In the genomic region with DNA sequence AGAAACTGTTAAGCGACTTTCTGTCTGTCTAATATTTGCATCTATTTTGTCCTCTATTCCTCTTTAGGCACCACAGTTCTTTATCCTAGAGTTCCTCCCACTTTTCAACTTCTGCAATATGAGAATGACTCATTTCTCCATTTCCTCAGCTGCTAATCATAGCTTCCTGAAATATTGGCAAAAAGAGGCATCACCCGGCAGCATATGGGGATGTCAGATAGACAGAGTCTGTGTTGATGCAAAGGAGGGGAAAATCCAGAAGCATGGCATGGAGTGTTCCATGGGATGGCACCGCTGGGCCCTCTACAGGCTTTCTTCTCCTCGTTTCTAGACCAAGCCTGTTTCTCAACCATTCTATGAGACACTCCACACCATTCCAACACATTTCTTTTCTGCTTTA, we compare ENCODE assay signal across 2 cellular contexts.
TF ChIP-seq lines count a peak whose summit lies in the region.

No MANE protein-coding gene starts in this region.

TF ChIP-seq in GM12878, 131 proteins besides CTCF, POLR2A, EP300 and RAD21 (continued from another document):
- TF ChIP-seq SPI1 (IDR thresholded peaks at IDR 0.05; ENCODE audit: borderline replicate concordance, insufficient read depth, low read depth, low read length), result peak; percentile 49; the same call in 1 of the 2 replicates
- TF ChIP-seq MEF2A (IDR thresholded peaks at IDR 0.05; ENCODE audit: insufficient read depth, low read depth, low read length), result no peak
- peak; percentile 36; a peak in 2 of 4 replicates for TF ChIP-seq IKZF2 (IDR thresholded peaks at IDR 0.05)
- peak in 1 of 2 experiments; percentile 63; a peak in 2 of 4 replicates for TF ChIP-seq ETV6 (conservative IDR thresholded peaks at IDR 0.05 in 1 of 2, IDR thresholded peaks at IDR 0.05 in 1 of 2; ENCODE audit: borderline replicate concordance in 1 of 2, low read depth in 1 of 2)

TF ChIP-seq in neural cell, 6 proteins besides CTCF, POLR2A, EP300 and RAD21:
- TF ChIP-seq, protein P1, sequence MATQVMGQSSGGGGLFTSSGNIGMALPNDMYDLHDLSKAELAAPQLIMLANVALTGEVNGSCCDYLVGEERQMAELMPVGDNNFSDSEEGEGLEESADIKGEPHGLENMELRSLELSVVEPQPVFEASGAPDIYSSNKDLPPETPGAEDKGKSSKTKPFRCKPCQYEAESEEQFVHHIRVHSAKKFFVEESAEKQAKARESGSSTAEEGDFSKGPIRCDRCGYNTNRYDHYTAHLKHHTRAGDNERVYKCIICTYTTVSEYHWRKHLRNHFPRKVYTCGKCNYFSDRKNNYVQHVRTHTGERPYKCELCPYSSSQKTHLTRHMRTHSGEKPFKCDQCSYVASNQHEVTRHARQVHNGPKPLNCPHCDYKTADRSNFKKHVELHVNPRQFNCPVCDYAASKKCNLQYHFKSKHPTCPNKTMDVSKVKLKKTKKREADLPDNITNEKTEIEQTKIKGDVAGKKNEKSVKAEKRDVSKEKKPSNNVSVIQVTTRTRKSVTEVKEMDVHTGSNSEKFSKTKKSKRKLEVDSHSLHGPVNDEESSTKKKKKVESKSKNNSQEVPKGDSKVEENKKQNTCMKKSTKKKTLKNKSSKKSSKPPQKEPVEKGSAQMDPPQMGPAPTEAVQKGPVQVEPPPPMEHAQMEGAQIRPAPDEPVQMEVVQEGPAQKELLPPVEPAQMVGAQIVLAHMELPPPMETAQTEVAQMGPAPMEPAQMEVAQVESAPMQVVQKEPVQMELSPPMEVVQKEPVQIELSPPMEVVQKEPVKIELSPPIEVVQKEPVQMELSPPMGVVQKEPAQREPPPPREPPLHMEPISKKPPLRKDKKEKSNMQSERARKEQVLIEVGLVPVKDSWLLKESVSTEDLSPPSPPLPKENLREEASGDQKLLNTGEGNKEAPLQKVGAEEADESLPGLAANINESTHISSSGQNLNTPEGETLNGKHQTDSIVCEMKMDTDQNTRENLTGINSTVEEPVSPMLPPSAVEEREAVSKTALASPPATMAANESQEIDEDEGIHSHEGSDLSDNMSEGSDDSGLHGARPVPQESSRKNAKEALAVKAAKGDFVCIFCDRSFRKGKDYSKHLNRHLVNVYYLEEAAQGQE (IDR thresholded peaks at IDR 0.05; ENCODE audit: borderline replicate concordance), result no peak
- TF ChIP-seq TAF1 (IDR thresholded peaks at IDR 0.05; ENCODE audit: low read depth) (no peak), MXI1 (conservative IDR thresholded peaks at IDR 0.05; ENCODE audit: poor library complexity, severe bottlenecking) (no peak)
